8 cellular contexts compared by ENCODE assay signal in genomic region chr2:217899231-217900009, GRCh38.
A peak's percentile ranks its signal among the peaks of the same experiment; 100 is the strongest.
DNase-seq lines count a peak whose midpoint lies in the region; ATAC-seq and TF ChIP-seq lines count a peak whose summit lies in the region.

No MANE protein-coding gene starts in this region.

- no peak overlapping the region for H3K27ac ChIP-seq in brain microvascular endothelial cell
- H3K27ac ChIP-seq in layer of hippocampus (ENCODE audit: low read depth, low read length), result peak overlapping the region; percentile 88

- peak; percentile 33 for DNase-seq in COLO668 (lab: John Stamatoyannopoulos, UW; ENCODE audit: unreplicated experiment)
- peak; percentile 42 for DNase-seq in NCI-H2196 (lab: John Stamatoyannopoulos, UW; ENCODE audit: unreplicated experiment)
- peak; percentile 78 for DNase-seq in brain microvascular endothelial cell
- no peak for DNase-seq in type B pancreatic cell (ENCODE audit: extremely low spot score, unreplicated experiment)
- DNase-seq in hippocampal formation (lab: John Stamatoyannopoulos, UW), result no peak

- H3K27ac Mint-ChIP-seq in type B pancreatic cell, result peak overlapping the region; percentile 34

- no peak overlapping the region for H3K4me3 Mint-ChIP-seq in type B pancreatic cell

- no peaks in the 10 kb centered on the region for H3K27me3 ChIP-seq in brain microvascular endothelial cell (replicated peaks)
- H3K27me3 ChIP-seq in layer of hippocampus (ENCODE audit: control insufficient read depth, insufficient read depth, low read length), result no peaks in the 10 kb centered on the region

- H3K27me3 Mint-ChIP-seq in type B pancreatic cell, result no peaks in the 10 kb centered on the region

- no peak overlapping the region for H3K4me3 ChIP-seq in brain microvascular endothelial cell (ENCODE audit: low read depth, low read length)

- TF ChIP-seq CTCF in brain microvascular endothelial cell (IDR thresholded peaks at IDR 0.05; ENCODE audit: low read depth, low read length, missing control alignments) (peak; percentile 90), type B pancreatic cell (conservative IDR thresholded peaks at IDR 0.05) (peak; percentile 74)

- in situ Hi-C loops in brain microvascular endothelial cell (cut with HindIII; ENCODE audit: low pct_ligation_motif_present, low sequenced_read_pairs), result no loop called here

- ATAC-seq in GM21526 (IDR thresholded peaks at IDR 0.05; ENCODE audit: low FRiP score, unreplicated experiment), result peak; percentile 63
- no peak for ATAC-seq in HG03139 (IDR thresholded peaks at IDR 0.05; ENCODE audit: unreplicated experiment)

- peaks cover 8% of the 10 kb centered on the region for H3K36me3 Mint-ChIP-seq in type B pancreatic cell

- H3K9me3 Mint-ChIP-seq in type B pancreatic cell, result no peaks in the 10 kb centered on the region

- peaks cover 25% of the 10 kb centered on the region for H3K36me3 ChIP-seq in brain microvascular endothelial cell (replicated peaks)

- H3K4me1 Mint-ChIP-seq in type B pancreatic cell (ENCODE audit: unreplicated experiment), result peaks cover 24% of the 10 kb centered on the region

Comparison
In these comparisons a context has a peak if more than half of its experiments do, and no peak if none do; other contexts are left out.
1. DNase-seq: peak in COLO668 (single experiment), NCI-H2196 (single experiment) and brain microvascular endothelial cell (single experiment); none in type B pancreatic cell (single experiment) and hippocampal formation (0 of 2).